Comparison of ENCODE assay signal across 8 cellular contexts in the genomic region with DNA sequence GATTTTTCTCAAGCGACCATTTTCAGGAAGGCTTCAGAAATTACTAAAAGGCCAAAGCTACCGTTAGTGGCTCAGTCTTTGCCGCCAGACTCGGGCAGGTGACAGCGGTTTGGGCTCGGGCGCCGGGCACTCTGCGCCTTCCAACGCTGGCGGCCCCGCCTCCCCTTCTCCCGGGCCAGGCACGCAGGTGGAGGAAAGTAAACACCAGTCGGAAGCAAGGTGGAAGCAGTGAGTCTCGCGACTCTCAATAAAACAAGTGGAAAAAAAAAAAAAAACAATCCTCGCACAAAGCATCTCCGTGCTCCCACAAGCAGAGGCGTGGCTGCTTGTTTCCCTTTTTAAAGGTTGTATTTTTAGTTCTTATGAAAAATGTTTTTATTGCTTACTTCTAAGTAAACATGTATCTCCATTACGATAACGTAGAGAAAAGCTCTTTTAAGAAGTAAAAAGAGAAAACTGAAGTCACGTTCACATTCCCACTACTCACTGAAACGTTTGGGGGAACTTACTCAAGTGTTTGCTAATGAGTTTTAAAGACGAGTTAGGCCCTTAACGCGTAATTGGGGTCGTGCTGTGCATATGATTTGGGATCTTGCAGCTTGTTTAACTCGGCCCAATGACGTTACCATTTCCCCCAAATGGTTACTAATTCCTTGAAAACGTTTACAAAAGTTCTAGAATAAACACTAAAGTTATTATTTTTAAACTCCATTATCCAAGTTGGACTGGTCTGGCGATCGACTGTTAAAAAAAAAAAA. TPM values are rescaled to one million over a fixed set of nuclear protein-coding genes. Genes with fewer than 3 reads are reported as not detected.
A peak's percentile ranks its signal among the peaks of the same experiment; 100 is the strongest.
DNase-seq lines count a peak whose midpoint lies in the region; ATAC-seq and TF ChIP-seq lines count a peak whose summit lies in the region.

No MANE protein-coding gene starts in this region.

- H3K36me3 ChIP-seq in breast epithelium = no peaks in the 10 kb centered on the region
- no peaks in the 10 kb centered on the region for H3K36me3 ChIP-seq in kidney epithelial cell (ENCODE audit: control insufficient read depth, insufficient read depth, low read length)

- TF ChIP-seq POLR2A in breast epithelium (IDR thresholded peaks at IDR 0.05) = no peak

- no peaks in the 10 kb centered on the region for H3K4me1 ChIP-seq in breast epithelium

- intact Hi-C loops in breast epithelium (cut with DNase I; ENCODE audit: low total_unique reads) = loop anchor here (2.0 kb wide), 1 partner anchor 24 kb away; no protein-coding TSS in a partner anchor

- peak overlapping the region; percentile 41 to 81 for H3K27ac ChIP-seq in breast epithelium

- in situ Hi-C loops in Caki2 (cut with HindIII; ENCODE audit: low pct_unique_long_range_greater_than_20kb, low sequenced_read_pairs) = no loop called here
- in situ Hi-C loops in SK-MEL-5 (cut with HindIII; ENCODE audit: low pct_unique_long_range_greater_than_20kb, low sequenced_read_pairs) = no loop called here

- no peak for ATAC-seq in GM19455 (IDR thresholded peaks at IDR 0.05; ENCODE audit: unreplicated experiment)
- no peak for ATAC-seq in HG02623 (IDR thresholded peaks at IDR 0.05; ENCODE audit: unreplicated experiment)

- no peaks in the 10 kb centered on the region for H3K9me3 ChIP-seq in breast epithelium

- H3K4me3 ChIP-seq in breast epithelium = peak overlapping the region; percentile 67 to 82 (median 74)
- peak overlapping the region; percentile 57 for H3K4me3 ChIP-seq in kidney epithelial cell (ENCODE audit: low read depth, low read length)

- no peak for TF ChIP-seq CTCF in breast epithelium (IDR thresholded peaks at IDR 0.05)
- no peak for TF ChIP-seq CTCF in kidney epithelial cell (IDR thresholded peaks at IDR 0.05; ENCODE audit: insufficient read depth, low read length, poor library complexity, severe bottlenecking)

- H3K27me3 ChIP-seq in breast epithelium (no peaks in the 10 kb centered on the region), kidney epithelial cell (ENCODE audit: control insufficient read depth, insufficient read depth, low read length) (no peaks in the 10 kb centered on the region)

- peak; percentile 59 for DNase-seq in Caki2 (ENCODE audit: low read depth)
- DNase-seq in SK-MEL-5 (ENCODE audit: low read depth, low spot score) = peak; percentile 25
- peak; percentile 55 to 63 for DNase-seq in breast epithelium (ENCODE audit: low spot score in 2 of 2)
- DNase-seq in kidney epithelial cell (ENCODE audit: low read depth) = no peak
- peak; percentile 43 to 64 for DNase-seq in stimulated activated CD4-positive, alpha-beta T cell treated with anti-CD3 and anti-CD28 coated beads, Interleukin-2, amount 100 ng/mL, for 24 hours

- no peak for TF ChIP-seq EP300 in Ishikawa (IDR thresholded peaks at IDR 0.05; ENCODE audit: borderline replicate concordance)

- no peak; the same call in 1 of the 2 replicates for TF ChIP-seq RAD21 in Ishikawa (IDR thresholded peaks at IDR 0.05; ENCODE audit: low read depth)

TF ChIP-seq in Ishikawa, 13 proteins besides CTCF, POLR2A, EP300 and RAD21:
- TF ChIP-seq TCF12 (IDR thresholded peaks at IDR 0.05; ENCODE audit: low read depth) (peak; percentile 43; the same call in 1 of the 2 replicates), TAF1 (IDR thresholded peaks at IDR 0.05; ENCODE audit: low read depth) (no peak)
- TF ChIP-seq, protein P1, sequence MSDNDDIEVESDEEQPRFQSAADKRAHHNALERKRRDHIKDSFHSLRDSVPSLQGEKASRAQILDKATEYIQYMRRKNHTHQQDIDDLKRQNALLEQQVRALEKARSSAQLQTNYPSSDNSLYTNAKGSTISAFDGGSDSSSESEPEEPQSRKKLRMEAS (IDR thresholded peaks at IDR 0.05) = peak; percentile 38; the same call in 1 of the 2 replicates

RNA-seq across cellular contexts. Expression of a gene that starts 0.9 kb away (rescaled TPM):
- total RNA-seq in Caki2 (2014; rRNA removed; shearing (Covaris generic); ENCODE audit: low replicate concordance) = 54.8 and 83.4 TPM in 2 replicates
- total RNA-seq in SK-MEL-5 (2014; rRNA removed; shearing (Covaris generic)) = 84.1 and 94.3 TPM in 2 replicates
- polyA plus RNA-seq in SK-MEL-5 (2015; cell fraction: cytosol; rRNA removed) = 56.9 and 63.2 TPM in 2 replicates
- 75.8 and 81.9 TPM in 2 replicates for polyA plus RNA-seq in SK-MEL-5 (2015; cell fraction: nucleus; rRNA removed)
- total RNA-seq in breast epithelium = 10 to 100 TPM; 11.2 to 42.1 (median 20.3) TPM
- 9.4 and 14.7 TPM in 2 replicates for total RNA-seq in kidney epithelial cell
